ENCODE assay signal across 9 cellular contexts in genomic region chr9:106753155-106753671, GRCh38.
DNase-seq lines count a peak whose midpoint lies in the region; ATAC-seq, FAIRE-seq and TF ChIP-seq lines count a peak whose summit lies in the region.
"Had no signal": no experiment of that assay in that cellular context is flagged by ENCODE, and none has a peak within 500 bp of the region (broad histone marks: within the 10 kb centered on the region; RNA-seq: fewer than 3 reads in every experiment).

No MANE protein-coding gene starts in this region.

- H3K36me3 ChIP-seq in CD8-positive, alpha-beta memory T cell (ENCODE audit: insufficient read depth, low read length) = no peaks in the 10 kb centered on the region

- H3K27me3 ChIP-seq in foreskin keratinocyte = no peaks in the 10 kb centered on the region
- H3K27me3 ChIP-seq in CD8-positive, alpha-beta memory T cell (ENCODE audit: insufficient read depth, low read length, poor library complexity, severe bottlenecking) = no peaks in the 10 kb centered on the region

- CTCF ChIA-PET in CD8-positive, alpha-beta memory T cell (lab: Charles Lee) = no interaction called here

- peaks cover 0 to 4% (median 2%) of the 10 kb centered on the region in 5 donors for H3K9me3 Mint-ChIP-seq in CD8-positive, alpha-beta memory T cell

- peak; percentile 88 for ATAC-seq in GM21619 (IDR thresholded peaks at IDR 0.05; ENCODE audit: unreplicated experiment)
- peak; percentile 93 for ATAC-seq in HG03457 (IDR thresholded peaks at IDR 0.05; ENCODE audit: unreplicated experiment)
- ATAC-seq in foreskin keratinocyte = no peak

- POLR2A ChIA-PET in CD8-positive, alpha-beta memory T cell (lab: Charles Lee) = no interaction called here

- H3K4me1 Mint-ChIP-seq in CD8-positive, alpha-beta memory T cell = peaks cover 0 to 6% (median 2%) of the 10 kb centered on the region in 3 donors

- H3K4me3 ChIP-seq in CD8-positive, alpha-beta memory T cell (ENCODE audit: low read length) = no peak overlapping the region

- DNase-seq in GM18507 (ENCODE audit: extremely low spot score, insufficient read length, low read depth) (peak; percentile 9), iris pigment epithelial cell (ENCODE audit: low read depth) (peak; percentile 34), foreskin keratinocyte (no peak), cerebellar nuclear complex (lab: John Stamatoyannopoulos, UW) (no peak), ecto neural progenitor cell (ENCODE audit: low spot score) (no peak)
- DNase-seq in CD8-positive, alpha-beta memory T cell = no peak
- DNase-seq: NCI-H2227 treated with DMSO at 0.1 percent for 48 hours had no signal

- H3K36me3 Mint-ChIP-seq in CD8-positive, alpha-beta memory T cell = no peaks in the 10 kb centered on the region

- no peaks in the 10 kb centered on the region for H3K9me3 ChIP-seq in CD8-positive, alpha-beta memory T cell (ENCODE audit: low read length)

- no peak for TF ChIP-seq CTCF in foreskin keratinocyte (conservative IDR thresholded peaks at IDR 0.05)

- no peaks in the 10 kb centered on the region for H3K27me3 Mint-ChIP-seq in CD8-positive, alpha-beta memory T cell

- no peak overlapping the region for H3K4me3 Mint-ChIP-seq in CD8-positive, alpha-beta memory T cell

- H3K27ac Mint-ChIP-seq in CD8-positive, alpha-beta memory T cell = peak overlapping the region in 1 of 8 donors; percentile 59

- FAIRE-seq in GM18507 (lab: Jason Lieb, UNC) = peak; percentile 86

- no peaks in the 10 kb centered on the region for H3K4me1 ChIP-seq in foreskin keratinocyte
- H3K4me1 ChIP-seq in CD8-positive, alpha-beta memory T cell (ENCODE audit: insufficient read depth, low read length) = no peaks in the 10 kb centered on the region

- no peak overlapping the region for H3K27ac ChIP-seq in foreskin keratinocyte
- no peak overlapping the region for H3K27ac ChIP-seq in CD8-positive, alpha-beta memory T cell (ENCODE audit: low read depth, low read length)

Comparison
In these comparisons a context has a peak if more than half of its experiments do, and no peak if none do; other contexts are left out.
1. DNase-seq: peak in GM18507 (single experiment) and iris pigment epithelial cell (single experiment); none in foreskin keratinocyte (0 of 2), cerebellar nuclear complex (0 of 2), CD8-positive, alpha-beta memory T cell (0 of 5) and ecto neural progenitor cell (single experiment).